In the genomic region with DNA sequence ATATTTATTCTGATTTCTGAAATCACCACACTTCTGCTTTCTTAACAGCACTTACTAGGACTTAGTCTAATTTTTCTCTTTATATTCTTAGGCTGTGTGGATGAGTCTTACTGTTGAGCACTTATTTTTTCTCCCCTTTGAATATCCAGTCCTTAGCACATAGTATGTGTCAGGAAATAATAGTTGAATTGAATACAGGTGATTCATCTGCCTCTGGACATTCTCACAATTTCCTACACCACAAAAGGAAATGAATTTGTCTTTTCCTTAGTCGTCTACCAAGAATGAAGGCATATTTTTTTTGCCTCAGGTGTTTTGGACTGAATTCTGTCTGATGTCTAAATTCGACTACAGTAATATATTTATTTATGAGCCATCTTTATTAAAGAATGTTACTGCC, we compare ENCODE assay signal across 24 cellular contexts.
DNase-seq lines count a peak whose midpoint lies in the region; ATAC-seq, FAIRE-seq and TF ChIP-seq lines count a peak whose summit lies in the region.
"Had no signal": no experiment of that assay in that cellular context is flagged by ENCODE, and none has a peak within 500 bp of the region (broad histone marks: within the 10 kb centered on the region; RNA-seq: fewer than 3 reads in every experiment).

No MANE protein-coding gene starts in this region.

- H3K36me3 Mint-ChIP-seq in activated T-helper 17 cell treated with anti-CD3 and anti-CD28 coated beads, Interleukin-2, amount 50 U/mL, for 72 hours (ENCODE audit: low read depth): peaks cover 27% of the 10 kb centered on the region
- peaks cover 47% of the 10 kb centered on the region for H3K36me3 Mint-ChIP-seq in mesothelial cell of epicardium

- H3K4me2 ChIP-seq in keratinocyte (ENCODE audit: control insufficient read depth, extremely low read depth, insufficient read depth, low read depth, low read length): peak overlapping the region; percentile 31

- FAIRE-seq in keratinocyte (lab: Jason Lieb, UNC): peak; percentile 23

- no peaks in the 10 kb centered on the region for H4K20me1 ChIP-seq in keratinocyte (ENCODE audit: control insufficient read depth, extremely low read depth, insufficient read depth, low read length)

- no peak for TF ChIP-seq CTCF in keratinocyte (optimal IDR thresholded peaks at IDR 0.05 in 1 of 3, IDR thresholded peaks at IDR 0.05 in 1 of 3, conservative IDR thresholded peaks at IDR 0.05 in 1 of 3; ENCODE audit: extremely low read depth in 1 of 3, insufficient read depth in 2 of 3, low read length in 3 of 3)
- no peak for TF ChIP-seq CTCF in mesothelial cell of epicardium (IDR thresholded peaks at IDR 0.05; ENCODE audit: unreplicated experiment)

- H2AFZ ChIP-seq in ACC112 (ENCODE audit: low read length, unreplicated experiment) (no peak overlapping the region), keratinocyte (ENCODE audit: control insufficient read depth, low read length) (no peak overlapping the region)

- H3K4me1 ChIP-seq in ACC112 (ENCODE audit: control insufficient read depth, insufficient read depth, low read length, unreplicated experiment) (peaks cover 25% of the 10 kb centered on the region), keratinocyte (ENCODE audit: control insufficient read depth, extremely low read depth, insufficient read depth, low read length) (peaks cover 21% of the 10 kb centered on the region)
- H3K4me1 ChIP-seq: uterus had no signal

- peak overlapping the region; percentile 61 for H3K27ac ChIP-seq in ACC112 (ENCODE audit: low read depth, low read length)
- H3K27ac ChIP-seq in keratinocyte (ENCODE audit: control insufficient read depth, insufficient read depth, low read length): peak overlapping the region; percentile 44
- H3K27ac ChIP-seq: gastroesophageal sphincter, stomach, uterus, WERI-Rb-1 had no signal

- H3K27me3 Mint-ChIP-seq in activated T-helper 17 cell treated with anti-CD3 and anti-CD28 coated beads, Interleukin-2, amount 50 U/mL, for 72 hours: no peaks in the 10 kb centered on the region
- H3K27me3 Mint-ChIP-seq in mesothelial cell of epicardium (ENCODE audit: low read depth): no peaks in the 10 kb centered on the region

- peaks cover 20% of the 10 kb centered on the region for H3K4me1 Mint-ChIP-seq in activated T-helper 17 cell treated with anti-CD3 and anti-CD28 coated beads, Interleukin-2, amount 50 U/mL, for 72 hours
- peaks cover 8% of the 10 kb centered on the region for H3K4me1 Mint-ChIP-seq in mesothelial cell of epicardium

- dilution Hi-C loops in keratinocyte (cut with MboI; ENCODE audit: extremely low pct_ligation_motif_present, low sequenced_read_pairs): no loop called here

- H3K9me3 Mint-ChIP-seq in activated T-helper 17 cell treated with anti-CD3 and anti-CD28 coated beads, Interleukin-2, amount 50 U/mL, for 72 hours: peaks cover 4% of the 10 kb centered on the region
- peaks cover 29% of the 10 kb centered on the region for H3K9me3 Mint-ChIP-seq in mesothelial cell of epicardium

- no peak overlapping the region for H3K9ac ChIP-seq in keratinocyte (ENCODE audit: control insufficient read depth, extremely low read depth, insufficient read depth, low read length)

- H3K27ac Mint-ChIP-seq in activated T-helper 17 cell treated with anti-CD3 and anti-CD28 coated beads, Interleukin-2, amount 50 U/mL, for 72 hours: no peak overlapping the region
- no peak overlapping the region for H3K27ac Mint-ChIP-seq in mesothelial cell of epicardium
- H3K27ac Mint-ChIP-seq: activated CD8-positive, alpha-beta T cell treated with anti-CD3 and anti-CD28 coated beads, Interleukin-2, amount 10 ng/mL, durations not matched to agents 7 days and 5 days; activated T-helper 1 cell treated with anti-CD3 and anti-CD28 coated beads, Interleukin-12 subunit alpha, Interleukin-12 subunit beta, Interleukin-2, Interleukin-4 antibody, amounts not matched to agents 30 ng/mL and 10 ng/mL and 1 ng/mL, durations not matched to agents 14 hours and 24 hours and 36 hours; endodermal cell; nephron had no signal

- peaks cover 68% of the 10 kb centered on the region for H3K79me2 ChIP-seq in ACC112 (ENCODE audit: control insufficient read depth, insufficient read depth, low read length, unreplicated experiment)
- H3K79me2 ChIP-seq in keratinocyte (ENCODE audit: control insufficient read depth, insufficient read depth, low read length): peaks cover 28% of the 10 kb centered on the region

- peaks cover 55% of the 10 kb centered on the region for H3K36me3 ChIP-seq in ACC112 (ENCODE audit: insufficient read depth, low read length)
- H3K36me3 ChIP-seq in keratinocyte (ENCODE audit: control insufficient read depth in 2 of 2, extremely low read depth in 1 of 2, insufficient read depth in 2 of 2, low read length in 2 of 2): peaks cover 12% of the 10 kb centered on the region in 2 experiments
- H3K36me3 ChIP-seq: uterus, WERI-Rb-1 had no signal

- H3K9me1 ChIP-seq in keratinocyte (ENCODE audit: control insufficient read depth, extremely low read depth, insufficient read depth, low read length): peaks cover 5% of the 10 kb centered on the region

- no peak overlapping the region for H3K4me3 ChIP-seq in ACC112 (ENCODE audit: low read depth, low read length)
- no peak overlapping the region for H3K4me3 ChIP-seq in keratinocyte (ENCODE audit: control insufficient read depth in 2 of 3, extremely low read depth in 1 of 3, insufficient read depth in 2 of 3, low read depth in 1 of 3, low read length in 3 of 3)
- H3K4me3 ChIP-seq: gastroesophageal sphincter, lung, stomach, uterus had no signal

- no peaks in the 10 kb centered on the region for H3K27me3 ChIP-seq in ACC112 (ENCODE audit: insufficient read depth, low read length)
- H3K27me3 ChIP-seq in keratinocyte (ENCODE audit: control insufficient read depth, extremely low read depth, insufficient read depth, low read length): no peaks in the 10 kb centered on the region
- H3K27me3 ChIP-seq: gastroesophageal sphincter, stomach, uterus had no signal

- DNase-seq in HS-5 (ENCODE audit: low read depth) (peak; percentile 51), keratinocyte (ENCODE audit: low read depth, low spot score) (peak; percentile 42), NCI-H2171 (lab: John Stamatoyannopoulos, UW) (no peak), mesothelial cell of epicardium (ENCODE audit: low spot score in 2 of 2, unreplicated experiment in 2 of 2) (no peak), cardiac septum (ENCODE audit: low spot score) (no peak), SIG-M5 (lab: John Stamatoyannopoulos, UW) (no peak)
- DNase-seq: activated CD8-positive, alpha-beta T cell treated with anti-CD3 and anti-CD28 coated beads, Interleukin-2, amount 10 ng/mL, durations not matched to agents 7 days and 5 days; cerebellar nuclear complex; COR-L47; endodermal cell; GF-D8; NCI-H2081; NCI-H526; RPMI8226; stimulated activated CD4-positive, alpha-beta T cell treated with anti-CD3 and anti-CD28 coated beads, Interleukin-15, amount 100 ng/mL, for 24 hours; stomach; uterus; WERI-Rb-1 had no signal

- H3K9me3 ChIP-seq in keratinocyte (ENCODE audit: control insufficient read depth, low read depth, low read length): peaks cover 10% of the 10 kb centered on the region
- H3K9me3 ChIP-seq: uterus had no signal

- peak; percentile 56 for ATAC-seq in activated T-helper 17 cell treated with anti-CD3 and anti-CD28 coated beads, Interleukin-2, amount 50 U/mL, for 72 hours (replicated peaks)
- ATAC-seq: activated CD8-positive, alpha-beta T cell treated with anti-CD3 and anti-CD28 coated beads, Interleukin-2, amount 10 ng/mL, durations not matched to agents 7 days and 5 days; gastroesophageal sphincter had no signal

- H3K4me3 Mint-ChIP-seq in activated T-helper 17 cell treated with anti-CD3 and anti-CD28 coated beads, Interleukin-2, amount 50 U/mL, for 72 hours: no peak overlapping the region
- no peak overlapping the region for H3K4me3 Mint-ChIP-seq in mesothelial cell of epicardium
- H3K4me3 Mint-ChIP-seq: activated CD8-positive, alpha-beta T cell treated with anti-CD3 and anti-CD28 coated beads, Interleukin-2, amount 10 ng/mL, durations not matched to agents 7 days and 5 days; activated T-helper 1 cell treated with anti-CD3 and anti-CD28 coated beads, Interleukin-12 subunit alpha, Interleukin-12 subunit beta, Interleukin-2, Interleukin-4 antibody, amounts not matched to agents 30 ng/mL and 10 ng/mL and 1 ng/mL, durations not matched to agents 14 hours and 24 hours and 36 hours; endodermal cell; nephron had no signal

- intact Hi-C loops in cardiac septum (cut with DNase I): no loop called here

Comparison
In these comparisons a context has a peak if more than half of its experiments do, and no peak if none do; other contexts are left out.
1. DNase-seq: peak in HS-5 (single experiment) and keratinocyte (single experiment); none in NCI-H2171 (single experiment), mesothelial cell of epicardium (0 of 2), cardiac septum (single experiment) and SIG-M5 (single experiment).